Comparison of ENCODE assay signal across 8 cellular contexts in genomic region chr13:30376426-30377311, GRCh38. TPM values are rescaled to one million over a fixed set of nuclear protein-coding genes. Genes with fewer than 3 reads are reported as not detected.
A peak's percentile ranks its signal among the peaks of the same experiment; 100 is the strongest.
DNase-seq lines count a peak whose midpoint lies in the region; ATAC-seq and TF ChIP-seq lines count a peak whose summit lies in the region.

No MANE protein-coding gene starts in this region.

- H3K4me3 ChIP-seq in mucosa of descending colon: no peak overlapping the region

- intact Hi-C loops in mucosa of descending colon (cut with DNase I, micrococcal nuclease) (no loop called here), cardiac septum (cut with DNase I) (no loop called here)

- peaks cover 17% of the 10 kb centered on the region for H3K4me1 ChIP-seq in mucosa of descending colon (ENCODE audit: low read depth)

- H3K9me3 ChIP-seq in mucosa of descending colon: no peaks in the 10 kb centered on the region

- DNase-seq in NCI-H187 treated with DMSO at 0.1 percent for 48 hours (lab: John Stamatoyannopoulos, UW) (peak; percentile 66), mucosa of descending colon (peak; percentile 68 to 77 (median 72)), LoVo (ENCODE audit: low spot score) (no peak), HuH-7 (ENCODE audit: low spot score) (no peak), cardiac septum (ENCODE audit: low spot score) (no peak)
- peak; percentile 78 for DNase-seq in activated CD8-positive, alpha-beta memory T cell treated with anti-CD3 and anti-CD28 coated beads for 24 hours

- H3K36me3 ChIP-seq in mucosa of descending colon (ENCODE audit: low read depth): no peaks in the 10 kb centered on the region

- ATAC-seq in GM18508 (IDR thresholded peaks at IDR 0.05; ENCODE audit: insufficient read depth, unreplicated experiment): peak; percentile 38
- ATAC-seq in HG02610 (IDR thresholded peaks at IDR 0.05; ENCODE audit: unreplicated experiment): peak; percentile 59
- peak; percentile 77 for ATAC-seq in mucosa of descending colon

- no peak for TF ChIP-seq CTCF in mucosa of descending colon (IDR thresholded peaks at IDR 0.05)

RNA-seq across cellular contexts. Expression of gene UBE2L5, which starts 45.6 kb away (rescaled TPM):
- total RNA-seq in mucosa of descending colon (not detected), cardiac septum (not detected)

Comparison
In these comparisons a context has a peak if more than half of its experiments do, and no peak if none do; other contexts are left out.
1. DNase-seq: peak in NCI-H187 treated with DMSO at 0.1 percent for 48 hours (single experiment), activated CD8-positive, alpha-beta memory T cell treated with anti-CD3 and anti-CD28 coated beads for 24 hours (single experiment) and mucosa of descending colon (3 of 3); none in LoVo (single experiment), HuH-7 (single experiment) and cardiac septum (single experiment).
2. Peak in every context shown above with its lines, with median percentiles within 50 percentile points of each other: ATAC-seq.